ENCODE assay signal across 17 cellular contexts in genomic region chr6:122008105-122009100, GRCh38.
DNase-seq lines count a peak whose midpoint lies in the region; ATAC-seq and TF ChIP-seq lines count a peak whose summit lies in the region.
"Had no signal": no experiment of that assay in that cellular context is flagged by ENCODE, and none has a peak within 500 bp of the region (broad histone marks: within the 10 kb centered on the region; RNA-seq: fewer than 3 reads in every experiment).

No MANE protein-coding gene starts in this region.

- ATAC-seq in SK-N-SH treated with all-trans-retinoic acid at 6 μM for 48 hours (no peak), upper lobe of right lung (peak; percentile 69), GM18907 (IDR thresholded peaks at IDR 0.05; ENCODE audit: unreplicated experiment) (no peak)
- ATAC-seq: HCT116, mucosa of descending colon had no signal

- no peak for TF ChIP-seq CTCF in SK-N-SH (IDR thresholded peaks at IDR 0.05)
- TF ChIP-seq CTCF in choroid plexus epithelial cell (conservative IDR thresholded peaks at IDR 0.05; ENCODE audit: low read depth, low read length), result no peak
- TF ChIP-seq CTCF in upper lobe of right lung (IDR thresholded peaks at IDR 0.05), result no peak

- no peak overlapping the region for H3K4me3 ChIP-seq in SK-N-SH (ENCODE audit: low read depth in 2 of 2, low read length in 1 of 2)
- no peak overlapping the region for H3K4me3 ChIP-seq in choroid plexus epithelial cell (ENCODE audit: low read depth, low read length)
- H3K4me3 ChIP-seq in iPS-20b (ENCODE audit: low read length), result peak overlapping the region; percentile 28; the same call in 1 of the 2 replicates
- no peak overlapping the region for H3K4me3 ChIP-seq in upper lobe of right lung
- no peak overlapping the region for H3K4me3 ChIP-seq in Karpas-422 (ENCODE audit: low read length)
- H3K4me3 ChIP-seq: mucosa of descending colon, pancreas had no signal

- H3K27me3 ChIP-seq in SK-N-SH (ENCODE audit: insufficient read depth) (no peaks in the 10 kb centered on the region), iPS-20b (ENCODE audit: insufficient read depth, low read length) (no peaks in the 10 kb centered on the region), upper lobe of right lung (no peaks in the 10 kb centered on the region), Karpas-422 (ENCODE audit: low read length) (no peaks in the 10 kb centered on the region)
- H3K27me3 ChIP-seq: pancreas had no signal

- H3K9me2 ChIP-seq in SK-N-SH, result no peaks in the 10 kb centered on the region
- H3K9me2 ChIP-seq in Karpas-422 (replicated peaks; ENCODE audit: insufficient read depth, low read length), result no peaks in the 10 kb centered on the region

- no peaks in the 10 kb centered on the region for H3K79me2 ChIP-seq in SK-N-SH (ENCODE audit: insufficient read depth)
- H3K79me2 ChIP-seq in Karpas-422 (ENCODE audit: low read length), result no peaks in the 10 kb centered on the region

- DNase-seq in SK-N-SH (no peak), choroid plexus epithelial cell (ENCODE audit: low read depth) (peak; percentile 42), upper lobe of right lung (no peak), Karpas-422 (no peak), NCI-H748 treated with DMSO at 0.1 percent for 48 hours (lab: John Stamatoyannopoulos, UW) (no peak)
- DNase-seq: activated naive CD4-positive, alpha-beta T cell; CD4-positive, CD25-positive, alpha-beta regulatory T cell; DMS79; mucosa of descending colon; NCI-H146; pancreas; stimulated activated CD4-positive, alpha-beta T cell treated with anti-CD3 and anti-CD28 coated beads, Interleukin-15, amount 100 ng/mL, for 24 hours had no signal

- CTCF ChIA-PET in SK-N-SH (lab: Yijun Ruan, JAX), result no interaction called here

- no peaks in the 10 kb centered on the region for H3K9me3 ChIP-seq in SK-N-SH
- H3K9me3 ChIP-seq in iPS-20b (ENCODE audit: insufficient read depth, low read depth, low read length), result no peaks in the 10 kb centered on the region
- H3K9me3 ChIP-seq in upper lobe of right lung, result no peaks in the 10 kb centered on the region
- no peaks in the 10 kb centered on the region for H3K9me3 ChIP-seq in Karpas-422 (ENCODE audit: low read length)
- H3K9me3 ChIP-seq: mucosa of descending colon, pancreas had no signal

- H2AFZ ChIP-seq in SK-N-SH (ENCODE audit: low read depth) (peak overlapping the region; percentile 45; the same call in 1 of the 2 replicates), Karpas-422 (ENCODE audit: low read length) (no peak overlapping the region)

- POLR2A ChIA-PET in SK-N-SH (lab: Yijun Ruan, JAX), result no interaction called here

- no peaks in the 10 kb centered on the region for H3F3A ChIP-seq in SK-N-SH (replicated peaks; ENCODE audit: insufficient read depth)

- intact Hi-C loops in upper lobe of right lung (cut with DNase I), result no loop called here

- H3K4me2 ChIP-seq in SK-N-SH, result no peak overlapping the region
- no peak overlapping the region for H3K4me2 ChIP-seq in Karpas-422 (ENCODE audit: low read depth, low read length, poor library complexity, severe bottlenecking)

- no peak for TF ChIP-seq EP300 in SK-N-SH (IDR thresholded peaks at IDR 0.05; ENCODE audit: borderline replicate concordance in 1 of 2, low read depth in 1 of 2, low read length in 1 of 2)

- no peak overlapping the region for H3K9ac ChIP-seq in SK-N-SH
- H3K9ac ChIP-seq in iPS-20b (ENCODE audit: low read depth, low read length), result peak overlapping the region; percentile 23; the same call in 1 of the 2 replicates
- H3K9ac ChIP-seq in Karpas-422 (ENCODE audit: low read length), result no peak overlapping the region

- TF ChIP-seq RAD21 in SK-N-SH (IDR thresholded peaks at IDR 0.05; ENCODE audit: low read length), result no peak

- WGBS in SK-N-SH (ENCODE audit: low lambda C conversion rate), result 86% methylated on average over 6 of the region's 6 CpGs

- H3K36me3 ChIP-seq in SK-N-SH (replicated peaks in 1 of 2; ENCODE audit: control insufficient read depth in 1 of 2, insufficient read depth in 2 of 2, low read length in 1 of 2) (no peaks in the 10 kb centered on the region), iPS-20b (ENCODE audit: insufficient read depth, low read depth, low read length) (no peaks in the 10 kb centered on the region), upper lobe of right lung (no peaks in the 10 kb centered on the region), Karpas-422 (ENCODE audit: insufficient read depth, low read length) (no peaks in the 10 kb centered on the region)
- H3K36me3 ChIP-seq: pancreas had no signal

- H4K20me1 ChIP-seq in SK-N-SH (ENCODE audit: insufficient read depth), result no peaks in the 10 kb centered on the region
- no peaks in the 10 kb centered on the region for H4K20me1 ChIP-seq in Karpas-422 (ENCODE audit: insufficient read depth, low read depth, low read length)

- H3K4me1 ChIP-seq in SK-N-SH (ENCODE audit: control insufficient read depth in 1 of 2, insufficient read depth in 2 of 2, low read depth in 1 of 2, low read length in 1 of 2) (peaks cover 2 to 12% of the 10 kb centered on the region in 2 experiments; a peak in 3 of 4 replicates), iPS-20b (ENCODE audit: insufficient read depth, low read length) (peaks cover 35% of the 10 kb centered on the region), upper lobe of right lung (no peaks in the 10 kb centered on the region), Karpas-422 (ENCODE audit: low read length) (no peaks in the 10 kb centered on the region)
- H3K4me1 ChIP-seq: pancreas had no signal

- H3K27ac ChIP-seq in SK-N-SH (ENCODE audit: low read depth in 2 of 2, low read length in 1 of 2) (peak overlapping the region in 1 of 2 experiments; percentile 14; a peak in 1 of 4 replicates), iPS-20b (ENCODE audit: low read length) (peak overlapping the region; percentile 26), upper lobe of right lung (no peak overlapping the region), Karpas-422 (ENCODE audit: low read length) (no peak overlapping the region)
- H3K27ac ChIP-seq: 22Rv1, pancreas had no signal

TF ChIP-seq in SK-N-SH, 30 proteins besides CTCF, POLR2A, EP300 and RAD21:
- TF ChIP-seq SIN3A (IDR thresholded peaks at IDR 0.05; ENCODE audit: borderline replicate concordance, low read depth, low read length) (no peak), ELF1 (IDR thresholded peaks at IDR 0.05) (no peak), SMC3 (IDR thresholded peaks at IDR 0.05; ENCODE audit: low read depth, low read length) (no peak), PBX3 (IDR thresholded peaks at IDR 0.05) (peak; percentile 29; the same call in 1 of the 2 replicates)

TF ChIP-seq in SK-N-SH treated with all-trans-retinoic acid at 6 μM for 48 hours, 23 proteins besides CTCF, POLR2A, EP300 and RAD21 (continues in another document):
- TF ChIP-seq SNAI2 (CRISPR knock-in tag; IDR thresholded peaks at IDR 0.05), result no peak
- no peak for TF ChIP-seq ESRRG (CRISPR knock-in tag; IDR thresholded peaks at IDR 0.05)
- TF ChIP-seq ZNF70 (CRISPR knock-in tag; IDR thresholded peaks at IDR 0.05), result no peak
- TF ChIP-seq CSRNP3 (CRISPR knock-in tag; IDR thresholded peaks at IDR 0.05), result no peak
- no peak for TF ChIP-seq GLIS3 (CRISPR knock-in tag; IDR thresholded peaks at IDR 0.05)
- no peak for TF ChIP-seq ZNF565 (CRISPR knock-in tag; conservative IDR thresholded peaks at IDR 0.05; ENCODE audit: low read depth)
- no peak for TF ChIP-seq CREB5 (CRISPR knock-in tag; IDR thresholded peaks at IDR 0.05; ENCODE audit: low read depth)
- no peak for TF ChIP-seq POU6F1 (CRISPR knock-in tag; IDR thresholded peaks at IDR 0.05; ENCODE audit: borderline replicate concordance, low read depth)
- no peak for TF ChIP-seq ZC3H10 (CRISPR knock-in tag; IDR thresholded peaks at IDR 0.05)
